In genomic region chr9:113228130-113228665, GRCh38 we compare ENCODE assay signal across 21 cellular contexts. TPM values are rescaled to one million over a fixed set of nuclear protein-coding genes. Genes with fewer than 3 reads are reported as not detected.
DNase-seq lines count a peak whose midpoint lies in the region; ATAC-seq and TF ChIP-seq lines count a peak whose summit lies in the region.
"Had no signal": no experiment of that assay in that cellular context is flagged by ENCODE, and none has a peak within 500 bp of the region (broad histone marks: within the 10 kb centered on the region; RNA-seq: fewer than 3 reads in every experiment).

No MANE protein-coding gene starts in this region.

- TF ChIP-seq CTCF in HEK293 (tag by site-specific recombination; IDR thresholded peaks at IDR 0.05) = no peak
- TF ChIP-seq CTCF in right lobe of liver (IDR thresholded peaks at IDR 0.05) = no peak

- WGBS in right lobe of liver (ENCODE audit: insufficient coverage, low coverage, low lambda C conversion rate, missing lambda C conversion rate) = 29% methylated on average over 3 of the region's 3 CpGs
- WGBS in GM23248 (ENCODE audit: low coverage in 1 of 2, low lambda C conversion rate in 2 of 2, missing lambda C conversion rate in 2 of 2), 2 experiments = 67 to 68% methylated on average over 3 of the region's 3 CpGs

- peak; percentile 48 to 74 (median 58) for ATAC-seq in right lobe of liver
- no peak for ATAC-seq in GM18873 (IDR thresholded peaks at IDR 0.05; ENCODE audit: low FRiP score, unreplicated experiment)

- H3K9me3 ChIP-seq in HEK293 (ENCODE audit: control insufficient read depth, insufficient read depth, low read depth, low read length) (no peaks in the 10 kb centered on the region), right lobe of liver (no peaks in the 10 kb centered on the region), GM23248 (ENCODE audit: low read depth) (no peaks in the 10 kb centered on the region)
- H3K9me3 ChIP-seq: BE2C, colonic mucosa, thyroid gland had no signal

- H3K27me3 ChIP-seq in right lobe of liver (no peaks in the 10 kb centered on the region), GM23248 (replicated peaks; ENCODE audit: insufficient read depth) (no peaks in the 10 kb centered on the region)
- H3K27me3 ChIP-seq: BE2C, colonic mucosa, thyroid gland had no signal

- no peak overlapping the region for H2AFZ ChIP-seq in GM23248

- DNase-seq in NCI-H1417 (lab: John Stamatoyannopoulos, UW) (peak; percentile 2 to 18 (median 9)), NCI-H1417 treated with DMSO at 0.1 percent for 48 hours (lab: John Stamatoyannopoulos, UW) (no peak), SW480 (ENCODE audit: low spot score) (peak; percentile 44), right lobe of liver (no peak), amniotic stem cell (lab: John Stamatoyannopoulos, UW) (no peak), GM23248 (no peak)
- DNase-seq: 8988T; activated CD4-positive, alpha-beta T cell treated with anti-CD3 and anti-CD28 coated beads, Interleukin-2, amount 10 ng/mL, durations not matched to agents 7 days and 5 days; activated naive CD4-positive, alpha-beta T cell; activated T-cell treated with anti-CD3 and anti-CD28 coated beads for 4 hours; BE2C; colonic mucosa; DMS79 treated with DMSO at 0.1 percent for 48 hours; hippocampal formation; MV-4-11; NCI-H345; RPMI8226; stimulated activated CD4-positive, alpha-beta T cell treated with anti-CD3 and anti-CD28 coated beads, Interleukin-12 subunit alpha, Interleukin-12 subunit beta, amount 100 ng/mL, for 4 hours; thyroid gland had no signal

- H3K9ac ChIP-seq in GM23248 = no peak overlapping the region

- CTCF ChIA-PET in HEK293 (lab: Yijun Ruan, JAX) = interaction anchor here (0.6 to 1.3 kb wide), 3 partner anchors 9 to 174 kb away, joined by 3 to 5 read pairs (median 3); no protein-coding TSS in a partner anchor

- no peak for TF ChIP-seq POLR2A in right lobe of liver (IDR thresholded peaks at IDR 0.05)

- H3K4me1 ChIP-seq in HEK293 (ENCODE audit: control insufficient read depth, insufficient read depth, low read length) (0 out of 2 replicates have a peak, but pooled peaks cover 2% of the 10 kb centered on the region), right lobe of liver (peaks cover 0 to 68% (median 16%) of the 10 kb centered on the region in 4 donors), GM23248 (ENCODE audit: insufficient read depth) (peaks cover 23% of the 10 kb centered on the region)
- H3K4me1 ChIP-seq: BE2C, colonic mucosa had no signal

- peaks cover 97% of the 10 kb centered on the region for H3K79me2 ChIP-seq in GM23248 (ENCODE audit: insufficient read depth)

- H4K20me1 ChIP-seq in GM23248 (ENCODE audit: insufficient read depth) = peaks cover 9% of the 10 kb centered on the region; the same call in 1 of the 2 replicates

- H3K4me3 ChIP-seq in HEK293 (ENCODE audit: low read depth, low read length) (no peak overlapping the region), right lobe of liver (no peak overlapping the region), GM23248 (no peak overlapping the region)
- H3K4me3 ChIP-seq: colonic mucosa, thyroid gland had no signal

- no peaks in the 10 kb centered on the region for H3F3A ChIP-seq in GM23248 (ENCODE audit: insufficient read depth)

- in situ Hi-C loops in GM23248 (cut with MboI) = no loop called here

- POLR2A ChIA-PET in HEK293 (lab: Yijun Ruan, JAX) = no interaction called here

- peaks cover 0 to 8% of the 10 kb centered on the region in 2 experiments for H3K36me3 ChIP-seq in HEK293 (ENCODE audit: control insufficient read depth in 2 of 2, insufficient read depth in 1 of 2, low read length in 2 of 2)
- H3K36me3 ChIP-seq in right lobe of liver = peaks cover 0 to 7% (median 0%) of the 10 kb centered on the region in 4 donors
- H3K36me3 ChIP-seq in GM23248 (ENCODE audit: low read depth) = peaks cover 13% of the 10 kb centered on the region; the same call in 1 of the 2 replicates
- H3K36me3 ChIP-seq: colonic mucosa, thyroid gland had no signal

- no peaks in the 10 kb centered on the region for H3K9me2 ChIP-seq in GM23248 (ENCODE audit: insufficient read depth)

- intact Hi-C loops in right lobe of liver (cut with DNase I) = no loop called here

- no peak overlapping the region for H3K4me2 ChIP-seq in GM23248 (ENCODE audit: unreplicated experiment)

- H3K27ac ChIP-seq in HEK293 (ENCODE audit: extremely low read depth, low read depth, low read length) (no peak overlapping the region), right lobe of liver (peak overlapping the region in 2 of 3 donors; percentile 7 to 24), GM23248 (no peak overlapping the region)
- H3K27ac ChIP-seq: colonic mucosa, thyroid gland had no signal

TF ChIP-seq in HEK293, 187 proteins besides CTCF, POLR2A, EP300 and RAD21:
- 0 out of 2 replicates have a peak, but pooled peaks have one; percentile 44 for TF ChIP-seq TCF7L2 (IDR thresholded peaks at IDR 0.05; ENCODE audit: borderline replicate concordance, low read depth, low read length)
- no peak for TF ChIP-seq ZNF292 (tag by site-specific recombination; IDR thresholded peaks at IDR 0.05; ENCODE audit: borderline replicate concordance, low read depth)
- TF ChIP-seq ZNF629 (tag by site-specific recombination; IDR thresholded peaks at IDR 0.05) = 0 out of 2 replicates have a peak, but pooled peaks have one; percentile 22

RNA-seq across cellular contexts. Expression of gene SLC31A1, which starts 6.9 kb away (rescaled TPM):
- 10 to 100 TPM; 48.0 to 92.6 (median 71.5) TPM for total RNA-seq in right lobe of liver
- total RNA-seq in GM23248 (2014; rRNA removed; shearing (Covaris generic)) = 33.6 and 35.8 TPM in 2 replicates
- 36.4 and 37.1 TPM in 2 replicates for polyA plus RNA-seq in GM23248 (2016; fragmentation: Nextera tagmentation; extraction: Ambion mirVana)

RNA-seq across cellular contexts. Expression of gene FKBP15, which starts 7.1 kb away (rescaled TPM):
- 10 to 100 TPM; 11.1 to 17.2 (median 12.8) TPM for total RNA-seq in right lobe of liver
- total RNA-seq in GM23248 (2014; rRNA removed; shearing (Covaris generic)) = 23.1 and 26.1 TPM in 2 replicates
- 17.8 and 18.6 TPM in 2 replicates for polyA plus RNA-seq in GM23248 (2016; fragmentation: Nextera tagmentation; extraction: Ambion mirVana)

RNA-seq across cellular contexts. Expression of gene CDC26, which starts 47.2 kb away (rescaled TPM):
- total RNA-seq in right lobe of liver = 10 to 100 TPM; 16.0 to 21.7 (median 18.5) TPM
- 15.9 and 21.6 TPM in 2 replicates for total RNA-seq in GM23248 (2014; rRNA removed; shearing (Covaris generic))
- polyA plus RNA-seq in GM23248 (2016; fragmentation: Nextera tagmentation; extraction: Ambion mirVana) = 67.2 and 70.9 TPM in 2 replicates

RNA-seq across cellular contexts. Expression of gene PRPF4, which starts 47.3 kb away (rescaled TPM):
- total RNA-seq in right lobe of liver = 10 to 100 TPM in 3 of 6 experiments, 1 to 10 TPM in 3; 6.9 to 13.0 (median 10.1) TPM
- total RNA-seq in GM23248 (2014; rRNA removed; shearing (Covaris generic)) = 26.5 and 27.4 TPM in 2 replicates
- 25.7 and 27.0 TPM in 2 replicates for polyA plus RNA-seq in GM23248 (2016; fragmentation: Nextera tagmentation; extraction: Ambion mirVana)

Comparison
In these comparisons a context has a peak if more than half of its experiments do, and no peak if none do; other contexts are left out.
1. DNase-seq: peak in NCI-H1417 (3 of 3) and SW480 (single experiment); none in NCI-H1417 treated with DMSO at 0.1 percent for 48 hours (single experiment), right lobe of liver (0 of 3), amniotic stem cell (single experiment) and GM23248 (single experiment).
2. H3K27ac ChIP-seq: peak in right lobe of liver (2 of 3); none in HEK293 (single experiment) and GM23248 (single experiment).